29 cellular contexts compared by ENCODE assay signal in the genomic region with DNA sequence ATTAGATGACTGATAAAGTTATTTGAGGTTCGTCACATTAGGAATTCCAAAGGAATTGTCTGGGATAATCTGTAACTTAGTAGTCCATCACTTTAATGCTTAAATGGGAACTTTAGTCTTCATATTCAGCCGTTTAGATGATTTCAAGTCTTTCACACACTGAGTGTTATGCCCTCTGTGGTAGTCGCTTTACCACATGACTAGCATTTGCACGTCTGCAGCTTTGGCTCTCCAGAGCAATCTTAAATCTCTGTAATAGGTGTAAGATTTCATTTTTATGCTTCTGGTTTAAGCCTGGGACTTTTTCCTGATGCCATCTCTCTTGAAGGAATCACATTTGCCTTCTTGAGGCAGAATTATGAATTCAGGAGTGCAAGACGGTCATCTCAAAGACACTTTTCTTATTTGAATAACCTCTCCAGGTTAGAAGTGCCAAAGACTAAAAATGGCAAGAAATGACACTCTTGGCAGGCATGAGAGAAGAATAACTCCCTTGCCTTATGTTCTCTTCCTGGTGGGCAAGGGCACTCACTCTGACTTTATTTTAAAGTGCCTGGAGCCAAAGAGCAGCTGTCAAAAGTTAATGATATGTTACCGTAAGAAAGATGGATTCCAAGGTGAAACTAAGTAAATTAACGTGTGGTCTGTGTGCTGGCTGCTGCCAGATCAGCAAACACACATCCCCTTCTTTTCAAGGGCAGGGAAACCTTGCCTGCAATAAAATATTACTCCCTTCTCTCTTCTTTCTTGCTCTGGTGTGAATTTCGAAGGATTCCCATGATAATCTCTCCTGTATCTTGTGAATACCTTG.
A peak's percentile ranks its signal among the peaks of the same experiment; 100 is the strongest.
DNase-seq lines count a peak whose midpoint lies in the region; ATAC-seq, FAIRE-seq and TF ChIP-seq lines count a peak whose summit lies in the region.
"Had no signal": no experiment of that assay in that cellular context is flagged by ENCODE, and none has a peak within 500 bp of the region (broad histone marks: within the 10 kb centered on the region; RNA-seq: fewer than 3 reads in every experiment).

No MANE protein-coding gene starts in this region.

- no peak for FAIRE-seq in GM19239 (lab: Jason Lieb, UNC)
- FAIRE-seq: A549, D721Med, GM12878, pancreas had no signal

- no peak overlapping the region for H3K4me3 Mint-ChIP-seq in endodermal cell
- H3K4me3 Mint-ChIP-seq: activated CD4-positive, alpha-beta memory T cell treated with anti-CD3 and anti-CD28 coated beads, Interleukin-2, amount 10 ng/mL, durations not matched to agents 7 days and 5 days; CD4-positive, alpha-beta T cell; effector memory CD8-positive, alpha-beta T cell; nephron had no signal

- H3K27me3 ChIP-seq in skeletal muscle tissue (ENCODE audit: control insufficient read depth in 3 of 3, insufficient read depth in 3 of 3, low read length in 3 of 3) (no peaks in the 10 kb centered on the region), endodermal cell (ENCODE audit: control insufficient read depth, insufficient read depth, low read length, poor library complexity, severe bottlenecking) (no peaks in the 10 kb centered on the region)
- H3K27me3 ChIP-seq: pancreas, suprapubic skin had no signal

- intact Hi-C loops in Right ventricle myocardium superior (cut with DNase I) (no loop called here), cardiac septum (cut with DNase I) (loop anchor here (10.0 kb wide), 1 partner anchor 153 kb away; the partner anchor contains the start of gene B3GALNT1), left ventricle myocardium superior (cut with micrococcal nuclease) (no loop called here)

- H3K9ac ChIP-seq in skeletal muscle tissue (ENCODE audit: low read depth in 1 of 3, low read length in 3 of 3) (peak overlapping the region in 2 of 3 donors; percentile 2 to 25), endodermal cell (ENCODE audit: extremely low read depth, low read length, poor library complexity, severe bottlenecking) (no peak overlapping the region)

- TF ChIP-seq CTCF in endodermal cell (conservative IDR thresholded peaks at IDR 0.05), result no peak

- H3K27ac ChIP-seq in skeletal muscle tissue (ENCODE audit: low read depth, low read length), result no peak overlapping the region
- no peak overlapping the region for H3K27ac ChIP-seq in endodermal cell (ENCODE audit: low read depth, low read length)
- H3K27ac ChIP-seq: A549, lower lobe of right lung, pancreas, suprapubic skin had no signal

- no peak overlapping the region for H3K27ac Mint-ChIP-seq in endodermal cell
- H3K27ac Mint-ChIP-seq: activated CD4-positive, alpha-beta memory T cell treated with anti-CD3 and anti-CD28 coated beads, Interleukin-2, amount 10 ng/mL, durations not matched to agents 7 days and 5 days; CD4-positive, alpha-beta T cell; effector memory CD8-positive, alpha-beta T cell had no signal

- ATAC-seq in Right ventricle myocardium superior (ENCODE audit: poor library complexity) (peak; percentile 61), left ventricle myocardium superior (peak; percentile 57)
- ATAC-seq in activated CD4-positive, CD25-positive, alpha-beta regulatory T cell treated with anti-CD3 and anti-CD28 coated beads, Interleukin-2, amount 50 U/mL, for 24 hours, result no peak
- ATAC-seq: A549; effector memory CD8-positive, alpha-beta T cell; GM12878; lower lobe of right lung; PC-3 had no signal

- H3K4me3 ChIP-seq in skeletal muscle tissue (ENCODE audit: low read length in 3 of 3) (peak overlapping the region in 1 of 3 donors; percentile 3), endodermal cell (ENCODE audit: low read length) (no peak overlapping the region)
- H3K4me3 ChIP-seq: A549, GM12878, lower lobe of right lung, pancreas, suprapubic skin had no signal

- no peaks in the 10 kb centered on the region for H3K36me3 ChIP-seq in skeletal muscle tissue (ENCODE audit: control insufficient read depth in 3 of 3, insufficient read depth in 3 of 3, low read length in 3 of 3)
- H3K36me3 ChIP-seq in endodermal cell (ENCODE audit: control insufficient read depth, insufficient read depth, low read length), result no peaks in the 10 kb centered on the region
- H3K36me3 ChIP-seq: lower lobe of right lung, pancreas, suprapubic skin had no signal

- H3K9me3 ChIP-seq in skeletal muscle tissue (ENCODE audit: control insufficient read depth in 3 of 3, low read length in 3 of 3) (no peaks in the 10 kb centered on the region), endodermal cell (ENCODE audit: control insufficient read depth, low read length) (no peaks in the 10 kb centered on the region)
- H3K9me3 ChIP-seq: A549, lower lobe of right lung, pancreas, suprapubic skin had no signal

- DNase-seq in Right ventricle myocardium superior (no peak), cardiac septum (ENCODE audit: low spot score) (no peak), NCI-H2227 treated with DMSO at 0.1 percent for 48 hours (lab: John Stamatoyannopoulos, UW) (peak; percentile 73), left ventricle myocardium superior (no peak), endodermal cell (no peak), GM19239 (ENCODE audit: insufficient read length, low spot score) (no peak)
- DNase-seq: activated CD4-positive, alpha-beta memory T cell treated with anti-CD3 and anti-CD28 coated beads, Interleukin-2, amount 10 ng/mL, durations not matched to agents 7 days and 5 days; activated CD4-positive, alpha-beta T cell treated with anti-CD3 and anti-CD28 coated beads for 1 hour; activated CD8-positive, alpha-beta memory T cell treated with anti-CD3 and anti-CD28 coated beads, Interleukin-2, amount 50 U/mL, for 4 hours; activated naive CD4-positive, alpha-beta T cell; CD4-positive, alpha-beta T cell; effector memory CD8-positive, alpha-beta T cell; EL; GOT3; lower lobe of right lung; NCI-H1048; NCI-H187 treated with DMSO at 0.1 percent for 48 hours; pancreas; PC-3; stimulated activated CD4-positive, alpha-beta T cell treated with anti-CD3 and anti-CD28 coated beads, Interleukin-1b, Interleukin-23, amount 100 ng/mL, for 48 hours; stimulated activated naive CD4-positive, alpha-beta T cell treated with Interleukin-2 at 50 U/mL for 16 hours; T-helper 2 cell had no signal

- H3K27me3 Mint-ChIP-seq in endodermal cell (ENCODE audit: insufficient read depth), result no peaks in the 10 kb centered on the region
- H3K27me3 Mint-ChIP-seq: effector memory CD8-positive, alpha-beta T cell had no signal

- peaks cover 4 to 25% (median 7%) of the 10 kb centered on the region in 3 donors for H3K4me1 ChIP-seq in skeletal muscle tissue (ENCODE audit: control insufficient read depth in 3 of 3, insufficient read depth in 3 of 3, low read length in 3 of 3)
- H3K4me1 ChIP-seq in endodermal cell (ENCODE audit: control insufficient read depth, insufficient read depth, low read length), result no peaks in the 10 kb centered on the region
- H3K4me1 ChIP-seq: A549, lower lobe of right lung, suprapubic skin had no signal

- 93 to 95% methylated on average over 7 to 8 of the region's 8 CpGs for WGBS in endodermal cell (ENCODE audit: insufficient coverage in 1 of 2, insufficient read length in 1 of 2), 2 experiments

- H3K9me3 Mint-ChIP-seq in endodermal cell, result no peaks in the 10 kb centered on the region
- H3K9me3 Mint-ChIP-seq: activated CD4-positive, alpha-beta memory T cell treated with anti-CD3 and anti-CD28 coated beads, Interleukin-2, amount 10 ng/mL, durations not matched to agents 7 days and 5 days; CD4-positive, alpha-beta T cell; effector memory CD8-positive, alpha-beta T cell; nephron had no signal

- H3K36me3 Mint-ChIP-seq in endodermal cell (ENCODE audit: low read depth), result no peaks in the 10 kb centered on the region

- H3K4me1 Mint-ChIP-seq in endodermal cell, result no peaks in the 10 kb centered on the region
- H3K4me1 Mint-ChIP-seq: activated CD4-positive, alpha-beta memory T cell treated with anti-CD3 and anti-CD28 coated beads, Interleukin-2, amount 10 ng/mL, durations not matched to agents 7 days and 5 days had no signal

Comparison
In these comparisons a context has a peak if more than half of its experiments do, and no peak if none do; other contexts are left out.
1. ATAC-seq: peak in Right ventricle myocardium superior (single experiment) and left ventricle myocardium superior (single experiment); none in activated CD4-positive, CD25-positive, alpha-beta regulatory T cell treated with anti-CD3 and anti-CD28 coated beads, Interleukin-2, amount 50 U/mL, for 24 hours (0 of 2).